In the genomic region with DNA sequence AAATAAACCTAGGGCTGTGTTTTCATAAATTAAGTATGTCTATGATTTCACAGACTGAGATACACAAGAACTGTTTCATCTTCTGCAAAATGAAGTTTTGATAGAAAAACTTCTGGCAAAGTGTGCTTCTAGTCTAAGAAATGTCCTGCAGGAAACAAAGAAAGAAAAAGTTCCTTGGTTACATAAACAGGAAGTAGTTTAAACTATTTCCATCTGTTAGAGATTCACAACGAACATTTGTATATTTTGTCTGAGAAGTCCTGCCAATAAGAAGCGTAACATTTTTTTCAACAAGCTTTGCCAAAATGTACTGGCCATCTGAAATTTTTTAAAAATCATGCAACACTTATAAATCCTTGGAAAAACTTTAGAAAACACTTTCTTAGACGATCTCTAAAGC, we compare ENCODE assay signal across 18 cellular contexts.
DNase-seq lines count a peak whose midpoint lies in the region; ATAC-seq and TF ChIP-seq lines count a peak whose summit lies in the region.
"Had no signal": no experiment of that assay in that cellular context is flagged by ENCODE, and none has a peak within 500 bp of the region (broad histone marks: within the 10 kb centered on the region; RNA-seq: fewer than 3 reads in every experiment).

No MANE protein-coding gene starts in this region.

- H3K9me3 ChIP-seq in A673 (ENCODE audit: low read depth, low read length, poor library complexity, severe bottlenecking), result no peaks in the 10 kb centered on the region
- H3K9me3 ChIP-seq: vagina had no signal

- ATAC-seq in HG03378 (IDR thresholded peaks at IDR 0.05; ENCODE audit: unreplicated experiment), result no peak
- ATAC-seq in natural killer cell treated with Interleukin-12 subunit alpha and Interleukin-12 subunit beta and Interleukin-15 and Interleukin-18, amount 100 ng/mL, for 72 hours, result no peak
- ATAC-seq: activated T-helper 17 cell treated with anti-CD3 and anti-CD28 coated beads, Interleukin-2, amount 50 U/mL, for 72 hours; stimulated activated effector memory CD8-positive, alpha-beta T cell treated with anti-CD3 and anti-CD28 coated beads, Interleukin-12 subunit alpha, Interleukin-12 subunit beta, amount 100 ng/mL, for 72 hours had no signal

- intact Hi-C loops in A673 (cut with micrococcal nuclease; ENCODE audit: unreplicated experiment), result no loop called here

- CTCF ChIA-PET in A673 (lab: Charles Lee), result no interaction called here
- CTCF ChIA-PET in GM10248 (lab: Yijun Ruan, JAX), result no interaction called here

- H3K27me3 ChIP-seq in A673 (replicated peaks; ENCODE audit: insufficient read depth, low read depth, low read length, poor library complexity), result no peaks in the 10 kb centered on the region
- H3K27me3 ChIP-seq: vagina had no signal

- H3K4me1 Mint-ChIP-seq in natural killer cell treated with Interleukin-12 subunit alpha and Interleukin-12 subunit beta and Interleukin-15 and Interleukin-18, amount 100 ng/mL, for 72 hours (ENCODE audit: low read depth in 2 of 2), result no peaks in the 10 kb centered on the region
- H3K4me1 Mint-ChIP-seq: activated T-helper 17 cell treated with anti-CD3 and anti-CD28 coated beads, Interleukin-2, amount 50 U/mL, for 72 hours; B cell; memory B cell; stimulated activated effector memory CD8-positive, alpha-beta T cell treated with anti-CD3 and anti-CD28 coated beads, Interleukin-12 subunit alpha, Interleukin-12 subunit beta, amount 100 ng/mL, for 72 hours had no signal

- peaks cover 21% of the 10 kb centered on the region for H3K4me1 ChIP-seq in A673 (ENCODE audit: insufficient read depth, low read length, poor library complexity, severe bottlenecking)

- no peak for TF ChIP-seq CTCF in A673 (conservative IDR thresholded peaks at IDR 0.05; ENCODE audit: low read depth, low read length)
- no peak for TF ChIP-seq CTCF in GM10248 (IDR thresholded peaks at IDR 0.05; ENCODE audit: control extremely low read depth, extremely low read depth, low read depth, missing control alignments)

- DNase-seq in A673 (ENCODE audit: low spot score) (peak; percentile 57), HCEC 1CT (peak; percentile 52), amniotic epithelial cell (ENCODE audit: low read depth) (peak; percentile 3), left kidney (ENCODE audit: low read depth, low spot score) (peak; percentile 12), medulla oblongata (ENCODE audit: extremely low spot score) (no peak), GM10248 (ENCODE audit: extremely low spot score) (no peak)
- no peak for DNase-seq in natural killer cell treated with Interleukin-12 subunit alpha and Interleukin-12 subunit beta and Interleukin-15 and Interleukin-18, amount 100 ng/mL, for 72 hours (ENCODE audit: low spot score)
- DNase-seq: activated CD4-positive, alpha-beta T cell treated with anti-CD3 and anti-CD28 coated beads for 48 hours; HFFc6; NCI-H2029 treated with DMSO at 0.1 percent for 48 hours; stimulated activated CD4-positive, alpha-beta T cell treated with anti-CD3 and anti-CD28 coated beads, Interleukin-2, amount 100 ng/mL, for 48 hours; T-helper 1 cell had no signal

- H3K27me3 Mint-ChIP-seq in natural killer cell treated with Interleukin-12 subunit alpha and Interleukin-12 subunit beta and Interleukin-15 and Interleukin-18, amount 100 ng/mL, for 72 hours, result no peaks in the 10 kb centered on the region
- H3K27me3 Mint-ChIP-seq: activated T-helper 17 cell treated with anti-CD3 and anti-CD28 coated beads, Interleukin-2, amount 50 U/mL, for 72 hours; B cell; memory B cell had no signal

- H3K36me3 ChIP-seq in A673 (ENCODE audit: insufficient read depth, low read length, poor library complexity, severe bottlenecking), result no peaks in the 10 kb centered on the region
- H3K36me3 ChIP-seq: vagina had no signal

- H3K27ac Mint-ChIP-seq in natural killer cell treated with Interleukin-12 subunit alpha and Interleukin-12 subunit beta and Interleukin-15 and Interleukin-18, amount 100 ng/mL, for 72 hours, result no peak overlapping the region
- H3K27ac Mint-ChIP-seq: activated T-helper 17 cell treated with anti-CD3 and anti-CD28 coated beads, Interleukin-2, amount 50 U/mL, for 72 hours; B cell; HFFc6; memory B cell; stimulated activated effector memory CD8-positive, alpha-beta T cell treated with anti-CD3 and anti-CD28 coated beads, Interleukin-12 subunit alpha, Interleukin-12 subunit beta, amount 100 ng/mL, for 72 hours had no signal

- H3K36me3 Mint-ChIP-seq in natural killer cell treated with Interleukin-12 subunit alpha and Interleukin-12 subunit beta and Interleukin-15 and Interleukin-18, amount 100 ng/mL, for 72 hours, result no peaks in the 10 kb centered on the region
- H3K36me3 Mint-ChIP-seq: memory B cell; stimulated activated effector memory CD8-positive, alpha-beta T cell treated with anti-CD3 and anti-CD28 coated beads, Interleukin-12 subunit alpha, Interleukin-12 subunit beta, amount 100 ng/mL, for 72 hours had no signal

- POLR2A ChIA-PET in A673 (lab: Charles Lee; ENCODE audit: low non-redundant PET) (no interaction called here), GM10248 (lab: Yijun Ruan, JAX) (no interaction called here)

- H3K9me3 Mint-ChIP-seq in natural killer cell treated with Interleukin-12 subunit alpha and Interleukin-12 subunit beta and Interleukin-15 and Interleukin-18, amount 100 ng/mL, for 72 hours, result peaks cover 11% of the 10 kb centered on the region
- H3K9me3 Mint-ChIP-seq: activated T-helper 17 cell treated with anti-CD3 and anti-CD28 coated beads, Interleukin-2, amount 50 U/mL, for 72 hours; memory B cell had no signal

- peak overlapping the region; percentile 35 for H3K27ac ChIP-seq in A673 (ENCODE audit: low read depth, low read length, poor library complexity, severe bottlenecking)
- H3K27ac ChIP-seq: vagina had no signal

- H3K4me3 Mint-ChIP-seq in natural killer cell treated with Interleukin-12 subunit alpha and Interleukin-12 subunit beta and Interleukin-15 and Interleukin-18, amount 100 ng/mL, for 72 hours, result no peak overlapping the region
- H3K4me3 Mint-ChIP-seq: activated T-helper 17 cell treated with anti-CD3 and anti-CD28 coated beads, Interleukin-2, amount 50 U/mL, for 72 hours; B cell; HFFc6; memory B cell; stimulated activated effector memory CD8-positive, alpha-beta T cell treated with anti-CD3 and anti-CD28 coated beads, Interleukin-12 subunit alpha, Interleukin-12 subunit beta, amount 100 ng/mL, for 72 hours had no signal

- no TSS peak for BruUV-seq in A673 (replicated peaks; lab: Mats Ljungman, UMichigan)

- no peak overlapping the region for H3K4me3 ChIP-seq in A673 (ENCODE audit: low read depth, low read length, poor library complexity, severe bottlenecking)
- H3K4me3 ChIP-seq: vagina had no signal

Comparison
In these comparisons a context has a peak if more than half of its experiments do, and no peak if none do; other contexts are left out.
1. DNase-seq: peak in A673 (single experiment), HCEC 1CT (single experiment), amniotic epithelial cell (single experiment) and left kidney (single experiment); none in medulla oblongata (single experiment), GM10248 (single experiment) and natural killer cell treated with Interleukin-12 subunit alpha and Interleukin-12 subunit beta and Interleukin-15 and Interleukin-18, amount 100 ng/mL, for 72 hours (single experiment).